1 cellular context compared by ENCODE assay signal in the genomic region with DNA sequence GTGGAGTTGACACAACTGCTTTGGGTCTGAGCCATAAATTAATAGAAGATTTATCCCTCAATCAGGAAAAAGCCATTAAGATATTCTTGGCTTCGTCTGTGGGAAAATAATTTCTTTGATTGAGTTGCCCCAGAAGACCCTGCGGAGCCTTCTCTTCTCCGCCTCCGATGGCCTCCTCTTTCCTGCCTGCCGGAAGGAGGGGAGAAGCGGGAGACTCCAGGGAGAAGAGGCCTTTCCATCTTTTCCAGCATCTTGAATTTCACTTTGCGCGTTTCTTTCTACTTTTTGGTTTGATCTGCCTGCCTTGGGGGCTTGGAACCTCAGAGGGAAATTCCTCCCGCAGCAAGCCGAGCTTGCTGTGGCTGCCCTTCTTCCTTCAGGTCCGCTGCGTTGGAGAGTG.
TF ChIP-seq lines count a peak whose summit lies in the region.

No MANE protein-coding gene starts in this region.

TF ChIP-seq in GM23338, 12 proteins besides CTCF, POLR2A, EP300 and RAD21:
- TF ChIP-seq, protein P1, sequence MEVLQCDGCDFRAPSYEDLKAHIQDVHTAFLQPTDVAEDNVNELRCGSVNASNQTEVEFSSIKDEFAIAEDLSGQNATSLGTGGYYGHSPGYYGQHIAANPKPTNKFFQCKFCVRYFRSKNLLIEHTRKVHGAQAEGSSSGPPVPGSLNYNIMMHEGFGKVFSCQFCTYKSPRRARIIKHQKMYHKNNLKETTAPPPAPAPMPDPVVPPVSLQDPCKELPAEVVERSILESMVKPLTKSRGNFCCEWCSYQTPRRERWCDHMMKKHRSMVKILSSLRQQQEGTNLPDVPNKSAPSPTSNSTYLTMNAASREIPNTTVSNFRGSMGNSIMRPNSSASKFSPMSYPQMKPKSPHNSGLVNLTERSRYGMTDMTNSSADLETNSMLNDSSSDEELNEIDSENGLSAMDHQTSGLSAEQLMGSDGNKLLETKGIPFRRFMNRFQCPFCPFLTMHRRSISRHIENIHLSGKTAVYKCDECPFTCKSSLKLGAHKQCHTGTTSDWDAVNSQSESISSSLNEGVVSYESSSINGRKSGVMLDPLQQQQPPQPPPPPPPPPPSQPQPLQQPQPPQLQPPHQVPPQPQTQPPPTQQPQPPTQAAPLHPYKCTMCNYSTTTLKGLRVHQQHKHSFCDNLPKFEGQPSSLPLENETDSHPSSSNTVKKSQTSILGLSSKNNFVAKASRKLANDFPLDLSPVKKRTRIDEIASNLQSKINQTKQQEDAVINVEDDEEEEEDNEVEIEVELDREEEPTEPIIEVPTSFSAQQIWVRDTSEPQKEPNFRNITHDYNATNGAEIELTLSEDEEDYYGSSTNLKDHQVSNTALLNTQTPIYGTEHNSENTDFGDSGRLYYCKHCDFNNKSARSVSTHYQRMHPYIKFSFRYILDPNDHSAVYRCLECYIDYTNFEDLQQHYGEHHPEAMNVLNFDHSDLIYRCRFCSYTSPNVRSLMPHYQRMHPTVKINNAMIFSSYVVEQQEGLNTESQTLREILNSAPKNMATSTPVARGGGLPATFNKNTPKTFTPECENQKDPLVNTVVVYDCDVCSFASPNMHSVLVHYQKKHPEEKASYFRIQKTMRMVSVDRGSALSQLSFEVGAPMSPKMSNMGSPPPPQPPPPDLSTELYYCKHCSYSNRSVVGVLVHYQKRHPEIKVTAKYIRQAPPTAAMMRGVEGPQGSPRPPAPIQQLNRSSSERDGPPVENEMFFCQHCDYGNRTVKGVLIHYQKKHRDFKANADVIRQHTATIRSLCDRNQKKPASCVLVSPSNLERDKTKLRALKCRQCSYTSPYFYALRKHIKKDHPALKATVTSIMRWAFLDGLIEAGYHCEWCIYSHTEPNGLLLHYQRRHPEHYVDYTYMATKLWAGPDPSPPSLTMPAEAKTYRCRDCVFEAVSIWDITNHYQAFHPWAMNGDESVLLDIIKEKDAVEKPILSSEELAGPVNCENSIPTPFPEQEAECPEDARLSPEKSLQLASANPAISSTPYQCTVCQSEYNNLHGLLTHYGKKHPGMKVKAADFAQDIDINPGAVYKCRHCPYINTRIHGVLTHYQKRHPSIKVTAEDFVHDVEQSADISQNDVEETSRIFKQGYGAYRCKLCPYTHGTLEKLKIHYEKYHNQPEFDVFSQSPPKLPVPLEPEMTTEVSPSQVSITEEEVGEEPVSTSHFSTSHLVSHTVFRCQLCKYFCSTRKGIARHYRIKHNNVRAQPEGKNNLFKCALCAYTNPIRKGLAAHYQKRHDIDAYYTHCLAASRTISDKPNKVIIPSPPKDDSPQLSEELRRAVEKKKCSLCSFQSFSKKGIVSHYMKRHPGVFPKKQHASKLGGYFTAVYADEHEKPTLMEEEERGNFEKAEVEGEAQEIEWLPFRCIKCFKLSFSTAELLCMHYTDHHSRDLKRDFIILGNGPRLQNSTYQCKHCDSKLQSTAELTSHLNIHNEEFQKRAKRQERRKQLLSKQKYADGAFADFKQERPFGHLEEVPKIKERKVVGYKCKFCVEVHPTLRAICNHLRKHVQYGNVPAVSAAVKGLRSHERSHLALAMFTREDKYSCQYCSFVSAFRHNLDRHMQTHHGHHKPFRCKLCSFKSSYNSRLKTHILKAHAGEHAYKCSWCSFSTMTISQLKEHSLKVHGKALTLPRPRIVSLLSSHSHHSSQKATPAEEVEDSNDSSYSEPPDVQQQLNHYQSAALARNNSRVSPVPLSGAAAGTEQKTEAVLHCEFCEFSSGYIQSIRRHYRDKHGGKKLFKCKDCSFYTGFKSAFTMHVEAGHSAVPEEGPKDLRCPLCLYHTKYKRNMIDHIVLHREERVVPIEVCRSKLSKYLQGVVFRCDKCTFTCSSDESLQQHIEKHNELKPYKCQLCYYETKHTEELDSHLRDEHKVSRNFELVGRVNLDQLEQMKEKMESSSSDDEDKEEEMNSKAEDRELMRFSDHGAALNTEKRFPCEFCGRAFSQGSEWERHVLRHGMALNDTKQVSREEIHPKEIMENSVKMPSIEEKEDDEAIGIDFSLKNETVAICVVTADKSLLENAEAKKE (CRISPR knock-in tag; IDR thresholded peaks at IDR 0.05), result no peak
- no peak for TF ChIP-seq NANOG (IDR thresholded peaks at IDR 0.05; ENCODE audit: borderline replicate concordance)
- peak; percentile 50 for TF ChIP-seq EZH2phosphoT487 (IDR thresholded peaks at IDR 0.05; ENCODE audit: unreplicated experiment)
- TF ChIP-seq ZNF114 (CRISPR knock-in tag; IDR thresholded peaks at IDR 0.05), result no peak
